21 cellular contexts compared by ENCODE assay signal in the genomic region with DNA sequence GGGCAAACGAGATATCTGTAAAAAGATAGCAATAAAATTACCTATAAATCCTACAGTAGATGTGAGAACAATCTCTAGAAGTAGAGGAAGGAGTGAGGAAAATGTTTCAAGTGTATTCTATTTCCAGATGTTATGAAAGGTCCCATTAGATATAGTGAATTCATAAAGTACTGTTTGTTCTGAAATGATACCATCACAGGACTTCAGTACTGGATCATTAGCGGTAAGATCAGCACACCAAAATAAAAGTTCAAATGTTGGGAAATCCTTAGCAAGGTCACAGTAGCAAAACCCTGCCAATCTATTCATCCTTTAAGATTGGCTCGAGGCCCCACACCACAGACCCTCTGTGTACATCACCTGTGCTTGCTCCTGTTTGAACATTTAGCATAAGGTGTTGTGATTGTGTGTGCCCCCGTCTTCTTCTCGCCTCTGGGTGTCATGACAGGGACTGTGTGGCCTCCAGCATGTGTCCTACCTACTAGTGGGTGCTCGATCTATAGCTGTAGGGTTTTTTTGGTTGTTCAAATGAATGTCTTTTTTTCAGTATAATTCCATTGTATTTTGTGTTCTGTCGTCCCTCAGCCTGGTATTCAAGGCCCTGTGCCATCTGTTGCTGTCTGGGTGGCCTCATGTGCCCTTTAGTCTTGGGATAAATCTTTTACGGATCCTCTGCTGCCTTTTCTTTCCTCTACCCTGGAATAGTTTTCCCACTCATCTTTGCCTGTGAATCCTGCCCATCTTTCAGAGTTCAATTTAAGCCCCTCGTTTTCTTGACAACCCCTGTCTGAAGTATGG. TPM values are rescaled to one million over a fixed set of nuclear protein-coding genes. Genes with fewer than 3 reads are reported as not detected.
DNase-seq lines count a peak whose midpoint lies in the region; ATAC-seq and TF ChIP-seq lines count a peak whose summit lies in the region.
"Had no signal": no experiment of that assay in that cellular context is flagged by ENCODE, and none has a peak within 500 bp of the region (broad histone marks: within the 10 kb centered on the region; RNA-seq: fewer than 3 reads in every experiment).

No MANE protein-coding gene starts in this region.

- peak overlapping the region; percentile 49 to 94 (median 84) for H3K27ac Mint-ChIP-seq in CD8-positive, alpha-beta memory T cell
- peak overlapping the region; percentile 32 for H3K27ac Mint-ChIP-seq in activated naive CD8-positive, alpha-beta T cell treated with anti-CD3 and anti-CD28 coated beads, Interleukin-2, amount 50 U/mL, for 24 hours
- H3K27ac Mint-ChIP-seq in immature natural killer cell (peak overlapping the region in 5 of 6 donors; percentile 30 to 98 (median 90)), chondrocyte (ENCODE audit: unreplicated experiment) (no peak overlapping the region)
- H3K27ac Mint-ChIP-seq: activated CD4-positive, alpha-beta T cell treated with anti-CD3 and anti-CD28 coated beads, Interleukin-2, amount 10 ng/mL, durations not matched to agents 24 days and 14 days had no signal

- H3K4me1 Mint-ChIP-seq in CD8-positive, alpha-beta memory T cell, result peaks cover 83 to 97% (median 96%) of the 10 kb centered on the region in 3 donors
- peaks cover 82% of the 10 kb centered on the region for H3K4me1 Mint-ChIP-seq in activated naive CD8-positive, alpha-beta T cell treated with anti-CD3 and anti-CD28 coated beads, Interleukin-2, amount 50 U/mL, for 24 hours
- H3K4me1 Mint-ChIP-seq in immature natural killer cell (peaks cover 45 to 90% of the 10 kb centered on the region in 2 donors), chondrocyte (ENCODE audit: low read depth) (no peaks in the 10 kb centered on the region)

- H3K36me3 ChIP-seq in CD8-positive, alpha-beta memory T cell (ENCODE audit: insufficient read depth, low read length), result no peaks in the 10 kb centered on the region
- H3K36me3 ChIP-seq: MG63, SJSA1, thoracic aorta had no signal

- H3K4me1 ChIP-seq in CD8-positive, alpha-beta memory T cell (ENCODE audit: insufficient read depth, low read length), result peaks cover 64% of the 10 kb centered on the region
- H3K4me1 ChIP-seq: SJSA1 had no signal

- no peak for DNase-seq in CD8-positive, alpha-beta memory T cell
- DNase-seq in activated naive CD8-positive, alpha-beta T cell treated with anti-CD3 and anti-CD28 coated beads, Interleukin-2, amount 50 U/mL, for 24 hours, result no peak
- DNase-seq in immature natural killer cell (no peak), COLO668 (lab: John Stamatoyannopoulos, UW; ENCODE audit: unreplicated experiment) (no peak), chondrocyte (ENCODE audit: low spot score) (no peak), superior temporal gyrus (ENCODE audit: extremely low spot score) (no peak)
- DNase-seq: foreskin melanocyte; GDM1; left cardiac atrium; MG63; NCI-H2029; NCI-H510A; stimulated activated CD4-positive, alpha-beta T cell treated with anti-CD3 and anti-CD28 coated beads, Interleukin-2, amount 100 ng/mL, for 24 hours; T1000 had no signal

- H3K9me3 Mint-ChIP-seq in CD8-positive, alpha-beta memory T cell, result no peaks in the 10 kb centered on the region
- no peaks in the 10 kb centered on the region for H3K9me3 Mint-ChIP-seq in activated naive CD8-positive, alpha-beta T cell treated with anti-CD3 and anti-CD28 coated beads, Interleukin-2, amount 50 U/mL, for 24 hours
- H3K9me3 Mint-ChIP-seq in immature natural killer cell (no peaks in the 10 kb centered on the region), chondrocyte (ENCODE audit: low read depth) (no peaks in the 10 kb centered on the region)
- H3K9me3 Mint-ChIP-seq: activated CD4-positive, alpha-beta T cell treated with anti-CD3 and anti-CD28 coated beads, Interleukin-2, amount 10 ng/mL, durations not matched to agents 24 days and 14 days had no signal

- 0 out of 2 replicates have a peak overlapping the region, but pooled peaks have one; percentile 6 for H3K27ac ChIP-seq in 22Rv1
- no peak overlapping the region for H3K27ac ChIP-seq in CD8-positive, alpha-beta memory T cell (ENCODE audit: low read depth, low read length)
- H3K27ac ChIP-seq: epithelial cell of prostate, SJSA1, thoracic aorta had no signal

- ATAC-seq in activated naive CD8-positive, alpha-beta T cell treated with anti-CD3 and anti-CD28 coated beads, Interleukin-2, amount 50 U/mL, for 24 hours, result no peak
- no peak for ATAC-seq in HG03039 (IDR thresholded peaks at IDR 0.05; ENCODE audit: unreplicated experiment)

- no peak for TF ChIP-seq CTCF in 22Rv1 (IDR thresholded peaks at IDR 0.05)
- no peak for TF ChIP-seq CTCF in chondrocyte (IDR thresholded peaks at IDR 0.05)

- POLR2A ChIA-PET in CD8-positive, alpha-beta memory T cell (lab: Charles Lee), result no interaction called here

- no peak overlapping the region for H3K4me3 ChIP-seq in CD8-positive, alpha-beta memory T cell (ENCODE audit: low read length)
- H3K4me3 ChIP-seq: GM12878, MG63, SJSA1, thoracic aorta had no signal

- H3K9me3 ChIP-seq in CD8-positive, alpha-beta memory T cell (ENCODE audit: low read length), result no peaks in the 10 kb centered on the region
- H3K9me3 ChIP-seq: MG63, SJSA1, thoracic aorta had no signal

- H3K36me3 Mint-ChIP-seq in CD8-positive, alpha-beta memory T cell, result peaks cover 0 to 34% (median 16%) of the 10 kb centered on the region in 3 donors
- H3K36me3 Mint-ChIP-seq in activated naive CD8-positive, alpha-beta T cell treated with anti-CD3 and anti-CD28 coated beads, Interleukin-2, amount 50 U/mL, for 24 hours (ENCODE audit: low read depth), result peaks cover 12% of the 10 kb centered on the region
- H3K36me3 Mint-ChIP-seq in immature natural killer cell (peaks cover 0 to 13% (median under 1%) of the 10 kb centered on the region in 3 donors), chondrocyte (ENCODE audit: low read depth) (no peaks in the 10 kb centered on the region)

- H3K27me3 Mint-ChIP-seq in CD8-positive, alpha-beta memory T cell, result no peaks in the 10 kb centered on the region
- no peaks in the 10 kb centered on the region for H3K27me3 Mint-ChIP-seq in activated naive CD8-positive, alpha-beta T cell treated with anti-CD3 and anti-CD28 coated beads, Interleukin-2, amount 50 U/mL, for 24 hours
- peaks cover 0 to 1% (median 0%) of the 10 kb centered on the region in 3 donors for H3K27me3 Mint-ChIP-seq in immature natural killer cell (ENCODE audit: low read depth in 3 of 3)
- no peaks in the 10 kb centered on the region for H3K27me3 Mint-ChIP-seq in chondrocyte (ENCODE audit: low read depth)
- H3K27me3 Mint-ChIP-seq: activated CD4-positive, alpha-beta T cell treated with anti-CD3 and anti-CD28 coated beads, Interleukin-2, amount 10 ng/mL, durations not matched to agents 24 days and 14 days had no signal

- peak overlapping the region in 1 of 7 donors; percentile 64 for H3K4me3 Mint-ChIP-seq in CD8-positive, alpha-beta memory T cell
- no peak overlapping the region for H3K4me3 Mint-ChIP-seq in activated naive CD8-positive, alpha-beta T cell treated with anti-CD3 and anti-CD28 coated beads, Interleukin-2, amount 50 U/mL, for 24 hours
- H3K4me3 Mint-ChIP-seq in immature natural killer cell, result no peak overlapping the region
- no peak overlapping the region for H3K4me3 Mint-ChIP-seq in chondrocyte (ENCODE audit: unreplicated experiment)
- H3K4me3 Mint-ChIP-seq: activated CD4-positive, alpha-beta T cell treated with anti-CD3 and anti-CD28 coated beads, Interleukin-2, amount 10 ng/mL, durations not matched to agents 24 days and 14 days had no signal

- no peaks in the 10 kb centered on the region for H3K27me3 ChIP-seq in CD8-positive, alpha-beta memory T cell (ENCODE audit: insufficient read depth, low read length, poor library complexity, severe bottlenecking)
- H3K27me3 ChIP-seq: MG63, SJSA1 had no signal

- CTCF ChIA-PET in CD8-positive, alpha-beta memory T cell (lab: Charles Lee), result interaction anchor here (1.8 kb wide), 1 partner anchor 10 kb away, joined by 5 read pairs; no protein-coding TSS in a partner anchor

RNA-seq across cellular contexts. Expression of a gene that starts 9.1 kb away (rescaled TPM):
- total RNA-seq in CD8-positive, alpha-beta memory T cell, result 10 to 100 TPM; 64.9 to 65.7 TPM
- 31.8 TPM for polyA plus RNA-seq in CD8-positive, alpha-beta memory T cell
- 10 to 100 TPM in 1 of 3 donors, 1 to 10 TPM in 2; 7.3 to 35.1 (median 8.5) TPM for polyA plus RNA-seq in immature natural killer cell
- 5.9 to 8.4 TPM (median 6.9 TPM) in 3 replicates for total RNA-seq in chondrocyte
